1 cellular context compared by ENCODE assay signal in genomic region chr5:149732500-149733128, GRCh38.
A peak's percentile ranks its signal among the peaks of the same experiment; 100 is the strongest.
TF ChIP-seq lines count a peak whose summit lies in the region.

No MANE protein-coding gene starts in this region.

TF ChIP-seq in K562, 482 proteins besides CTCF, POLR2A, EP300 and RAD21 (continued from another document):
- TF ChIP-seq ZBTB17 (CRISPR knock-in tag; IDR thresholded peaks at IDR 0.05) (no peak), TSHZ1 (CRISPR knock-in tag; IDR thresholded peaks at IDR 0.05) (no peak), ZNF507 (tag; conservative IDR thresholded peaks at IDR 0.05) (no peak), ILF3 (IDR thresholded peaks at IDR 0.05; ENCODE audit: borderline replicate concordance) (no peak), RBFOX2 (IDR thresholded peaks at IDR 0.05; ENCODE audit: low read depth, low read length) (no peak), PTBP1 (IDR thresholded peaks at IDR 0.05; ENCODE audit: low read depth, low read length) (no peak), BCLAF1 (IDR thresholded peaks at IDR 0.05; ENCODE audit: borderline replicate concordance in 1 of 2, control insufficient read depth in 1 of 2, low read depth in 2 of 2, low read length in 1 of 2) (no peak), SRF (CRISPR knock-in tag; IDR thresholded peaks at IDR 0.05) (peak in 1 of 2 experiments; percentile 91; a peak in 3 of 4 replicates), HDAC1 (IDR thresholded peaks at IDR 0.05) (peak in 1 of 2 experiments; percentile 40; a peak in 2 of 4 replicates), KDM5B (IDR thresholded peaks at IDR 0.05; ENCODE audit: insufficient replicate concordance, low read depth, low read length) (no peak), ZBTB49 (CRISPR knock-in tag; IDR thresholded peaks at IDR 0.05; ENCODE audit: borderline replicate concordance) (no peak), RBM25 (IDR thresholded peaks at IDR 0.05; ENCODE audit: low read depth, low read length, severe bottlenecking) (peak; percentile 67), TOE1 (IDR thresholded peaks at IDR 0.05; ENCODE audit: borderline replicate concordance) (peak; percentile 85), TOE1 (CRISPR knock-in tag; IDR thresholded peaks at IDR 0.05; ENCODE audit: borderline replicate concordance, low read depth) (no peak), RB1 (IDR thresholded peaks at IDR 0.05; ENCODE audit: low read depth) (no peak), ZKSCAN1 (IDR thresholded peaks at IDR 0.05; ENCODE audit: low read depth, low read length) (no peak), NRF1 (conservative IDR thresholded peaks at IDR 0.05 in 1 of 2, IDR thresholded peaks at IDR 0.05 in 1 of 2) (no peak), ZNF778 (CRISPR knock-in tag; IDR thresholded peaks at IDR 0.05) (no peak), RNF219 (CRISPR knock-in tag; IDR thresholded peaks at IDR 0.05) (no peak), NELFE (IDR thresholded peaks at IDR 0.05; ENCODE audit: insufficient read depth, insufficient read length) (no peak), DEAF1 (CRISPR knock-in tag; IDR thresholded peaks at IDR 0.05) (no peak), TAL1 (IDR thresholded peaks at IDR 0.05) (no peak), RAD51 (IDR thresholded peaks at IDR 0.05; ENCODE audit: borderline replicate concordance, low read depth) (peak; percentile 85), RFX1 (IDR thresholded peaks at IDR 0.05) (no peak), JUND (IDR thresholded peaks at IDR 0.05; ENCODE audit: borderline replicate concordance, low read depth, low read length) (0 out of 2 replicates have a peak, but pooled peaks have one; percentile 1), JUND (tag; IDR thresholded peaks at IDR 0.05; ENCODE audit: borderline replicate concordance, low read depth, low read length) (no peak), ETV1 (tag; conservative IDR thresholded peaks at IDR 0.05; ENCODE audit: low read depth) (0 out of 2 replicates have a peak, but pooled peaks have one; percentile 26), MCM5 (IDR thresholded peaks at IDR 0.05; ENCODE audit: low read depth) (no peak), ZNF347 (CRISPR knock-in tag; IDR thresholded peaks at IDR 0.05; ENCODE audit: low read depth) (no peak), DIDO1 (tag; IDR thresholded peaks at IDR 0.05; ENCODE audit: low read depth) (no peak), RCOR1 (IDR thresholded peaks at IDR 0.05; ENCODE audit: borderline replicate concordance in 1 of 2, low read depth in 2 of 2, low read length in 2 of 2) (peak in 1 of 2 experiments; percentile 4; a peak in 1 of 4 replicates), VEZF1 (CRISPR knock-in tag; IDR thresholded peaks at IDR 0.05) (peak; percentile 25; the same call in 1 of the 2 replicates), SLC30A9 (CRISPR knock-in tag; IDR thresholded peaks at IDR 0.05) (no peak), EGR1 (conservative IDR thresholded peaks at IDR 0.05) (no peak)
